In the genomic region with DNA sequence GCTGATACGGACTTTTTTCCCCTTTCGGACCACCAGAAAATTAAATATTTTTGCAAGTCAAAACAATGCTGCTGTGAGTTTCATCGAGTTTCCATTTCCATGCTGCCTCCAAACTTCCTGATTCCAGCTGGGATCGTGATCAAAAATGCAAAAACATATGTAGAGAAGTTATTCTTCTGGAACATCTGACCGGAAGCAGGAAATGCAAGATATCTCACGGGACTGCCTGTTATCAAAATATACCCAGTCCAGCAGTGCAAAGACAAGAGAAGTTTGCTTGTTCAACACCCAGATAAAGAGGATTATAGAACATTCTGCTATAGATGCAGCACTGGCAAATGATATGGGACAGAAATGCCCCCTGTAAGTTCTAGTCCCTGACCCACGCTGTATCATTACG, we compare ENCODE assay signal across 18 cellular contexts.
A peak's percentile ranks its signal among the peaks of the same experiment; 100 is the strongest.
DNase-seq lines count a peak whose midpoint lies in the region; ATAC-seq and TF ChIP-seq lines count a peak whose summit lies in the region.
"Had no signal": no experiment of that assay in that cellular context is flagged by ENCODE, and none has a peak within 500 bp of the region (broad histone marks: within the 10 kb centered on the region; RNA-seq: fewer than 3 reads in every experiment).

No MANE protein-coding gene starts in this region.

- peak overlapping the region; percentile 12 for H3K4me2 ChIP-seq in smooth muscle cell

- POLR2A ChIA-PET in RWPE1 (lab: Yijun Ruan, JAX; ENCODE audit: low non-redundant PET), result no interaction called here

- H3K27me3 Mint-ChIP-seq in stimulated activated memory B cell treated with anti-CD40 and anti-IgM and Interleukin-4, amounts not matched to agents 10 μg/mL and 1 μg/mL and 100 μg/mL, for 72 hours, result no peaks in the 10 kb centered on the region
- H3K27me3 Mint-ChIP-seq in activated T-cell treated with anti-CD3 and anti-CD28 coated beads, Interleukin-2, amount 50 U/mL, for 24 hours, result peaks cover 3% of the 10 kb centered on the region
- H3K27me3 Mint-ChIP-seq: activated CD4-positive, alpha-beta memory T cell treated with anti-CD3 and anti-CD28 coated beads for 36 hours; dendritic cell treated with granulocyte-macrophage colony-stimulating factor and Interleukin-4, amounts not matched to agents 40 ng/mL and 50 ng/mL, for 4 days had no signal

- no peak overlapping the region for H3K4me3 Mint-ChIP-seq in stimulated activated memory B cell treated with anti-CD40 and anti-IgM and Interleukin-4, amounts not matched to agents 10 μg/mL and 1 μg/mL and 100 μg/mL, for 72 hours
- H3K4me3 Mint-ChIP-seq in activated T-cell treated with anti-CD3 and anti-CD28 coated beads, Interleukin-2, amount 50 U/mL, for 24 hours, result no peak overlapping the region
- H3K4me3 Mint-ChIP-seq: activated CD4-positive, alpha-beta memory T cell treated with anti-CD3 and anti-CD28 coated beads for 36 hours; CD14-positive monocyte; dendritic cell treated with granulocyte-macrophage colony-stimulating factor and Interleukin-4, amounts not matched to agents 40 ng/mL and 50 ng/mL, for 4 days had no signal

- no peaks in the 10 kb centered on the region for H3K4me1 ChIP-seq in smooth muscle cell (ENCODE audit: low read depth)
- H3K4me1 ChIP-seq: thyroid gland had no signal

- no peaks in the 10 kb centered on the region for H3K36me3 ChIP-seq in smooth muscle cell (ENCODE audit: low read depth)
- H3K36me3 ChIP-seq: ovary, thyroid gland had no signal

- 60% methylated on average over 8 of the region's 8 CpGs for WGBS in smooth muscle cell (ENCODE audit: low lambda C conversion rate)

- H3K27ac ChIP-seq in smooth muscle cell (ENCODE audit: low read depth) (no peak overlapping the region), RWPE1 (no peak overlapping the region)
- H3K27ac ChIP-seq: ovary had no signal

- peak overlapping the region; percentile 57 for H2AFZ ChIP-seq in smooth muscle cell (ENCODE audit: low read depth)

- H3K36me3 Mint-ChIP-seq in stimulated activated memory B cell treated with anti-CD40 and anti-IgM and Interleukin-4, amounts not matched to agents 10 μg/mL and 1 μg/mL and 100 μg/mL, for 72 hours, result no peaks in the 10 kb centered on the region
- no peaks in the 10 kb centered on the region for H3K36me3 Mint-ChIP-seq in activated T-cell treated with anti-CD3 and anti-CD28 coated beads, Interleukin-2, amount 50 U/mL, for 24 hours (ENCODE audit: low read depth)
- H3K36me3 Mint-ChIP-seq: activated CD4-positive, alpha-beta memory T cell treated with anti-CD3 and anti-CD28 coated beads for 36 hours; CD14-positive monocyte had no signal

- intact Hi-C loops in left ventricle myocardium superior (cut with micrococcal nuclease), result no loop called here

- H3K4me3 ChIP-seq in cardiac fibroblast (replicated peaks in 1 of 2; ENCODE audit: low read depth in 2 of 2, low read length in 2 of 2) (no peak overlapping the region), smooth muscle cell (no peak overlapping the region)
- H3K4me3 ChIP-seq: ovary, thyroid gland had no signal

- no peak overlapping the region for H3K27ac Mint-ChIP-seq in stimulated activated memory B cell treated with anti-CD40 and anti-IgM and Interleukin-4, amounts not matched to agents 10 μg/mL and 1 μg/mL and 100 μg/mL, for 72 hours
- H3K27ac Mint-ChIP-seq in activated T-cell treated with anti-CD3 and anti-CD28 coated beads, Interleukin-2, amount 50 U/mL, for 24 hours, result no peak overlapping the region
- H3K27ac Mint-ChIP-seq: activated CD4-positive, alpha-beta memory T cell treated with anti-CD3 and anti-CD28 coated beads for 36 hours; CD14-positive monocyte; dendritic cell treated with granulocyte-macrophage colony-stimulating factor and Interleukin-4, amounts not matched to agents 40 ng/mL and 50 ng/mL, for 4 days had no signal

- no peaks in the 10 kb centered on the region for H3K27me3 ChIP-seq in smooth muscle cell (ENCODE audit: low read depth)
- H3K27me3 ChIP-seq: ovary, thyroid gland had no signal

- no peaks in the 10 kb centered on the region for H3K9me3 ChIP-seq in smooth muscle cell (replicated peaks; ENCODE audit: low read depth)
- H3K9me3 ChIP-seq: ovary, thyroid gland had no signal

- no peaks in the 10 kb centered on the region for H3K4me1 Mint-ChIP-seq in stimulated activated memory B cell treated with anti-CD40 and anti-IgM and Interleukin-4, amounts not matched to agents 10 μg/mL and 1 μg/mL and 100 μg/mL, for 72 hours
- no peaks in the 10 kb centered on the region for H3K4me1 Mint-ChIP-seq in activated T-cell treated with anti-CD3 and anti-CD28 coated beads, Interleukin-2, amount 50 U/mL, for 24 hours (ENCODE audit: low read depth)
- H3K4me1 Mint-ChIP-seq: CD14-positive monocyte had no signal

- no peak overlapping the region for H3K9ac ChIP-seq in smooth muscle cell (ENCODE audit: low read depth)

- H4K20me1 ChIP-seq in smooth muscle cell (ENCODE audit: low read depth), result no peaks in the 10 kb centered on the region

- peak; percentile 53 for ATAC-seq in left ventricle myocardium superior
- no peak for ATAC-seq in stimulated activated memory B cell treated with anti-CD40 and anti-IgM and Interleukin-4, amounts not matched to agents 10 μg/mL and 1 μg/mL and 100 μg/mL, for 72 hours
- ATAC-seq: esophagus mucosa had no signal

- peak; percentile 11 for DNase-seq in OCI-M1 (lab: John Stamatoyannopoulos, UW)
- peak; percentile 43 to 90 for DNase-seq in cardiac fibroblast (ENCODE audit: low read depth in 2 of 2)
- no peak for DNase-seq in left ventricle myocardium superior
- no peak for DNase-seq in smooth muscle cell (lab: John Stamatoyannopoulos, UW; ENCODE audit: unreplicated experiment)
- DNase-seq in activated T-cell treated with anti-CD3 and anti-CD28 coated beads, Interleukin-2, amount 50 U/mL, for 24 hours, result no peak
- DNase-seq in RWPE1 (ENCODE audit: low spot score), result no peak
- DNase-seq: activated CD4-positive, alpha-beta memory T cell treated with anti-CD3 and anti-CD28 coated beads for 36 hours; activated naive CD4-positive, alpha-beta T cell treated with anti-CD3 and anti-CD28 coated beads, Interleukin-2, amount 50 U/mL, for 16 hours; activated T-cell treated with anti-CD3 and anti-CD28 coated beads, Interleukin-2, amount 50 U/mL, for 1 hour; DMS53; NCI-H187 treated with DMSO at 0.1 percent for 48 hours; ovary; small intestine; thyroid gland had no signal

- no peaks in the 10 kb centered on the region for H3K79me2 ChIP-seq in smooth muscle cell (ENCODE audit: low read depth)

- TF ChIP-seq CTCF in cardiac fibroblast (IDR thresholded peaks at IDR 0.05; ENCODE audit: low read depth, low read length), result no peak
- TF ChIP-seq CTCF in smooth muscle cell (IDR thresholded peaks at IDR 0.05; ENCODE audit: borderline replicate concordance, insufficient read depth, poor library complexity, severe bottlenecking), result no peak
- no peak for TF ChIP-seq CTCF in RWPE1 (conservative IDR thresholded peaks at IDR 0.05; ENCODE audit: low read depth)

- peaks cover 4% of the 10 kb centered on the region for H3K9me3 Mint-ChIP-seq in stimulated activated memory B cell treated with anti-CD40 and anti-IgM and Interleukin-4, amounts not matched to agents 10 μg/mL and 1 μg/mL and 100 μg/mL, for 72 hours
- H3K9me3 Mint-ChIP-seq in activated T-cell treated with anti-CD3 and anti-CD28 coated beads, Interleukin-2, amount 50 U/mL, for 24 hours, result no peaks in the 10 kb centered on the region
- H3K9me3 Mint-ChIP-seq: activated CD4-positive, alpha-beta memory T cell treated with anti-CD3 and anti-CD28 coated beads for 36 hours had no signal

- CTCF ChIA-PET in RWPE1 (lab: Yijun Ruan, JAX), result interaction anchor here (0.6 kb wide), 1 partner anchor 1097 kb away, joined by 3 read pairs; no protein-coding TSS in a partner anchor

- H3F3A ChIP-seq in smooth muscle cell (ENCODE audit: low read depth), result no peaks in the 10 kb centered on the region

Comparison
In these comparisons a context has a peak if more than half of its experiments do, and no peak if none do; other contexts are left out.
1. DNase-seq: peak in OCI-M1 (single experiment) and cardiac fibroblast (2 of 2); none in left ventricle myocardium superior (single experiment), smooth muscle cell (single experiment), activated T-cell treated with anti-CD3 and anti-CD28 coated beads, Interleukin-2, amount 50 U/mL, for 24 hours (single experiment) and RWPE1 (single experiment).